In the genomic region with DNA sequence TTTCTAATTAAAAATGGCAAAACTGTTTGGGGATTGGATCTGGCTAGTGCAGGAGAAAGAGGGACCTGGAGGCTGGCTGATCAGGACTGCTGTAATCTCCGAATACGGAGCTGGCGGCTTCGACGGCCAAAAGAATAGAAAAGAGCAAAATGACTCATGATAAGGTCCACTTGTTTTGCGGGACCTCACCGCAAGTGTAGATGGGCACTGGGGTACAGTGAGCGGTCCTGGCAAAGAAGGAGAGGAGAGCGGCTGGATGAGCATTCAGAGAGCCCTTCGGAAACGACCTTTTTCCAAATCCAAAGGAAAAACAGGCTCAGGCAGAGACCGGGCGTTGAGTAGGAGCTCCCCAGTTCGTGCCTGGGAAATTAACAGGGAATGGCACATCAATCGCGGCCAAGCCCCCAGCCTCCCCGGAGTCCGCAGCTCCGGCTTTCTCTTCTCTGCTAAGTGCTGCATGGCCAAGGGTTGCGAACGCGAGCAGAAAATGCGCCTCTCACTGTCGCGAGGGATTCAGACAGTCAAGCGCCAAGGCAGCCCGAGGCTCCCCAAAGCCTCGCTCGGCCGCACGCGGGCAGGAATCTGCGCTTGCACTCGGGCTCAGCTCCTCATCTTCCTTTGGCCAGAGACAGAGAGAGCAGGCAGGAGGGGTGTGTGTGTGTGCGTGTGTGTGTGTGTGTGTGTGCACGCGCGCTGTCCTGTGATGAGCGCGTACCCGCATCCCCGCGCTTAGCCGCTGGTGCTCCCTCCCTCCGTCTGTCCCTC, we compare ENCODE assay signal across 12 cellular contexts. TPM values are rescaled to one million over a fixed set of nuclear protein-coding genes. Genes with fewer than 3 reads are reported as not detected.
DNase-seq lines count a peak whose midpoint lies in the region; ATAC-seq and TF ChIP-seq lines count a peak whose summit lies in the region.
"Had no signal": no experiment of that assay in that cellular context is flagged by ENCODE, and none has a peak within 500 bp of the region (broad histone marks: within the 10 kb centered on the region; RNA-seq: fewer than 3 reads in every experiment).

No MANE protein-coding gene starts in this region.

- H3K36me3 ChIP-seq in BE2C = no peaks in the 10 kb centered on the region
- H3K36me3 ChIP-seq in neuronal stem cell (replicated peaks in 1 of 2; ENCODE audit: control insufficient read depth in 2 of 2, insufficient read depth in 2 of 2, low read length in 2 of 2) = no peaks in the 10 kb centered on the region

- H3K4me3 ChIP-seq in BE2C (ENCODE audit: low read depth, low read length) (no peak overlapping the region), fibroblast of pulmonary artery (replicated peaks; ENCODE audit: low read depth, low read length) (peak overlapping the region; percentile 12), neuronal stem cell (ENCODE audit: low read length in 2 of 2) (peak overlapping the region; percentile 62 to 80)
- H3K4me3 ChIP-seq: lung had no signal

- WGBS in neuronal stem cell (ENCODE audit: extremely low coverage in 2 of 2, insufficient read length in 2 of 2, insufficient replicate concordance in 1 of 2), 2 donors = no CpG with 5 or more reads among the region's 45 CpGs

- H3K23ac ChIP-seq in neuronal stem cell (ENCODE audit: low read depth, low read length, poor library complexity) = no peak overlapping the region

- H2BK5ac ChIP-seq in neuronal stem cell (ENCODE audit: low read length) = no peak overlapping the region

- no peak overlapping the region for H2BK15ac ChIP-seq in neuronal stem cell (ENCODE audit: low read length)

- H3K36me3 Mint-ChIP-seq in activated T-helper 17 cell treated with anti-CD3 and anti-CD28 coated beads, Interleukin-2, amount 50 U/mL, for 72 hours (ENCODE audit: low read depth) = no peaks in the 10 kb centered on the region
- H3K36me3 Mint-ChIP-seq: CD8-positive, alpha-beta memory T cell had no signal

- H3K4me1 ChIP-seq in BE2C = no peaks in the 10 kb centered on the region
- H3K4me1 ChIP-seq in neuronal stem cell (ENCODE audit: control insufficient read depth in 2 of 2, insufficient read depth in 1 of 2, low read depth in 1 of 2, low read length in 2 of 2) = peaks cover 3 to 7% of the 10 kb centered on the region in 2 donors

- H3K4ac ChIP-seq in neuronal stem cell (ENCODE audit: low read length) = no peak overlapping the region

- H2BK120ac ChIP-seq in neuronal stem cell (ENCODE audit: low read depth, low read length) = no peak overlapping the region

- H3K14ac ChIP-seq in neuronal stem cell (ENCODE audit: low read length) = peak overlapping the region; percentile 5

- peaks cover 31% of the 10 kb centered on the region for H3K27me3 Mint-ChIP-seq in activated T-helper 17 cell treated with anti-CD3 and anti-CD28 coated beads, Interleukin-2, amount 50 U/mL, for 72 hours

- H3K18ac ChIP-seq in neuronal stem cell (ENCODE audit: low read length) = peak overlapping the region; percentile 78

- no peaks in the 10 kb centered on the region for H3K9me3 ChIP-seq in BE2C
- no peaks in the 10 kb centered on the region for H3K9me3 ChIP-seq in neuronal stem cell (replicated peaks in 1 of 2; ENCODE audit: control insufficient read depth in 2 of 2, insufficient read depth in 1 of 2, low read depth in 1 of 2, low read length in 2 of 2)

- peaks cover 24% of the 10 kb centered on the region for H3K27me3 ChIP-seq in BE2C
- peaks cover 0 to 23% (median 5%) of the 10 kb centered on the region in 3 experiments for H3K27me3 ChIP-seq in neuronal stem cell (ENCODE audit: control insufficient read depth in 3 of 3, insufficient read depth in 3 of 3, low read depth in 1 of 3, low read length in 3 of 3)

- H3K4me2 ChIP-seq in neuronal stem cell (ENCODE audit: insufficient read depth, low read length, poor library complexity, severe bottlenecking) = peak overlapping the region; percentile 93

- DNase-seq in BE2C = peak; percentile 8
- peak; percentile 92 for DNase-seq in NCI-H69 (lab: John Stamatoyannopoulos, UW)
- DNase-seq in fibroblast of pulmonary artery (ENCODE audit: low read depth) = peak; percentile 10
- DNase-seq in neuronal stem cell (ENCODE audit: low spot score) = peak; percentile 56
- DNase-seq: CD8-positive, alpha-beta memory T cell; cortex of kidney had no signal

- no peak overlapping the region for H2AK5ac ChIP-seq in neuronal stem cell (ENCODE audit: low read depth, low read length)

- H4K8ac ChIP-seq in neuronal stem cell (ENCODE audit: low read depth, low read length) = no peak overlapping the region

- H3K79me1 ChIP-seq in neuronal stem cell (ENCODE audit: low read depth, low read length) = no peaks in the 10 kb centered on the region

- no peaks in the 10 kb centered on the region for H3K4me1 Mint-ChIP-seq in activated T-helper 17 cell treated with anti-CD3 and anti-CD28 coated beads, Interleukin-2, amount 50 U/mL, for 72 hours
- H3K4me1 Mint-ChIP-seq: CD8-positive, alpha-beta memory T cell had no signal

- H4K91ac ChIP-seq in neuronal stem cell (ENCODE audit: low read depth, low read length, poor library complexity) = no peak overlapping the region

- H2AFZ ChIP-seq in neuronal stem cell (ENCODE audit: low read length) = peak overlapping the region; percentile 86

- no peak overlapping the region for H3K27ac Mint-ChIP-seq in activated T-helper 17 cell treated with anti-CD3 and anti-CD28 coated beads, Interleukin-2, amount 50 U/mL, for 72 hours

- TF ChIP-seq CTCF in BE2C (IDR thresholded peaks at IDR 0.05; ENCODE audit: low read depth, low read length) (no peak), fibroblast of pulmonary artery (IDR thresholded peaks at IDR 0.05; ENCODE audit: low read length, missing control alignments) (no peak)

- H3K27ac ChIP-seq in neuronal stem cell (replicated peaks; ENCODE audit: low read length) = no peak overlapping the region

- peak overlapping the region; percentile 85 for H3K9ac ChIP-seq in neuronal stem cell (ENCODE audit: low read depth, low read length, poor library complexity)

- H3K4me3 Mint-ChIP-seq in activated T-helper 17 cell treated with anti-CD3 and anti-CD28 coated beads, Interleukin-2, amount 50 U/mL, for 72 hours = no peak overlapping the region

- H3K9me3 Mint-ChIP-seq in activated T-helper 17 cell treated with anti-CD3 and anti-CD28 coated beads, Interleukin-2, amount 50 U/mL, for 72 hours = peaks cover 4% of the 10 kb centered on the region

- ATAC-seq in HG02938 (IDR thresholded peaks at IDR 0.05; ENCODE audit: unreplicated experiment) = no peak
- ATAC-seq in activated T-helper 17 cell treated with anti-CD3 and anti-CD28 coated beads, Interleukin-2, amount 50 U/mL, for 72 hours (replicated peaks) = no peak
- no peak for ATAC-seq in HG03108 (IDR thresholded peaks at IDR 0.05; ENCODE audit: unreplicated experiment)
- no peak for ATAC-seq in GM19467 (IDR thresholded peaks at IDR 0.05; ENCODE audit: unreplicated experiment)

- no peak overlapping the region for H2BK12ac ChIP-seq in neuronal stem cell (ENCODE audit: low read length)

RNA-seq across cellular contexts. Expression of a gene that starts 1.8 kb away (rescaled TPM):
- 0.08 TPM for polyA plus RNA-seq in BE2C (2012; ENCODE audit: insufficient read depth, insufficient read length, low read depth)
- 0.85 TPM for polyA plus RNA-seq in neuronal stem cell (2013, experiment 1 of 2)
- 0.94 TPM for polyA plus RNA-seq in neuronal stem cell (2013, experiment 2 of 2)
- total RNA-seq in activated T-helper 17 cell treated with anti-CD3 and anti-CD28 coated beads, Interleukin-2, amount 50 U/mL, for 72 hours = not detected
- total RNA-seq: CD8-positive, alpha-beta memory T cell; RPMI7951 had no signal
- polyA plus RNA-seq: CD8-positive, alpha-beta memory T cell had no signal

Comparison
In these comparisons a context has a peak if more than half of its experiments do, and no peak if none do; other contexts are left out.
1. DNase-seq: peak in every context shown above with its lines; median percentile 92 in NCI-H69; 56 in neuronal stem cell; 10 in fibroblast of pulmonary artery; 8 in BE2C.